ENCODE assay signal across 8 cellular contexts in genomic region chrX:15854080-15854655, GRCh38. TPM values are rescaled to one million over a fixed set of nuclear protein-coding genes. Genes with fewer than 3 reads are reported as not detected.
DNase-seq lines count a peak whose midpoint lies in the region; ATAC-seq and TF ChIP-seq lines count a peak whose summit lies in the region.

No MANE protein-coding gene starts in this region.

- DNase-seq in EH (ENCODE audit: low read depth) (peak; percentile 30), WERI-Rb-1 (peak; percentile 75), cardiac fibroblast (ENCODE audit: low read depth in 2 of 2) (no peak), islet precursor cell (peak; percentile 75), NCI-H1694 (lab: John Stamatoyannopoulos, UW) (no peak)
- no peak for DNase-seq in Jurkat, Clone E6-1 (ENCODE audit: low read depth, low spot score)
- DNase-seq in stimulated activated CD4-positive, alpha-beta T cell treated with anti-CD3 and anti-CD28 coated beads, Interleukin-15, amount 100 ng/mL, for 1 hour (ENCODE audit: low read depth in 1 of 2, low spot score in 1 of 2) = peak; percentile 6 to 10

- ATAC-seq in GM21529 (IDR thresholded peaks at IDR 0.05; ENCODE audit: unreplicated experiment) = peak; percentile 39

- peak overlapping the region; percentile 58 for H3K4me3 ChIP-seq in Jurkat, Clone E6-1 (ENCODE audit: low read length)
- H3K4me3 ChIP-seq in WERI-Rb-1 (ENCODE audit: low read depth, low read length) = peak overlapping the region; percentile 70
- H3K4me3 ChIP-seq in cardiac fibroblast (replicated peaks in 1 of 2; ENCODE audit: low read depth in 2 of 2, low read length in 2 of 2) = peak overlapping the region; percentile 51 to 63

- TF ChIP-seq CTCF in WERI-Rb-1 (IDR thresholded peaks at IDR 0.05; ENCODE audit: low read depth, low read length) (peak; percentile 54), cardiac fibroblast (IDR thresholded peaks at IDR 0.05; ENCODE audit: low read depth, low read length) (no peak)

- H3K27ac ChIP-seq in WERI-Rb-1 = peak overlapping the region; percentile 87

- peaks cover 12% of the 10 kb centered on the region for H3K36me3 ChIP-seq in WERI-Rb-1

- no peaks in the 10 kb centered on the region for H3K9me3 ChIP-seq in WERI-Rb-1 (ENCODE audit: severe bottlenecking)

- H3K27me3 ChIP-seq in WERI-Rb-1 (ENCODE audit: insufficient read depth, low read depth, severe bottlenecking) = no peaks in the 10 kb centered on the region

RNA-seq across cellular contexts. Expression of gene AP1S2, which starts 0.4 kb away (rescaled TPM):
- polyA plus RNA-seq in Jurkat, Clone E6-1 (2012; ENCODE audit: insufficient read depth, insufficient read length) = 20.9 TPM

Comparison
In these comparisons a context has a peak if more than half of its experiments do, and no peak if none do; other contexts are left out.
1. DNase-seq: peak in EH (single experiment), WERI-Rb-1 (single experiment), islet precursor cell (single experiment) and stimulated activated CD4-positive, alpha-beta T cell treated with anti-CD3 and anti-CD28 coated beads, Interleukin-15, amount 100 ng/mL, for 1 hour (2 of 2); none in Jurkat, Clone E6-1 (single experiment), cardiac fibroblast (0 of 2) and NCI-H1694 (single experiment).
2. Peak in every context shown above with its lines, with median percentiles within 50 percentile points of each other: H3K4me3 ChIP-seq.